3 cellular contexts compared by ENCODE assay signal in the genomic region with DNA sequence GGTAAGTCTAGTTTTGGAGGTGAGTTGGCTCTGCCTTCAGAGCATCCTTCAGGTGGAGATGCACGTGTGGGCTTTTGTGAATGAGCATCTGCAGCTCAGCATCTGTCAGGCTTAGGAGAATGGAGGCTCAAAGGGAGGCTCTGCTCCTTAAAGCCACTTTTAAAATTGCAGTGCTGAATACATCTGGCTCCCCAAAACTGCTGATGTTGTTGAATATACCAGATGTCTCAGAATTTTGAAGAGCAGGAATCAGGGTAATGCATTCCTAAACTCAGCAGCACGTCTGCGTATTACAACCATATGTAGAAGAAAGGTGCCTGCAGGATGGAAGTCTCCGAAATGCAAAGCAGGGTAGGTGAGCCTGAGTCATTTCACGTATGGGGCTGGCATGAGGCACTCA.
TF ChIP-seq lines count a peak whose summit lies in the region.

No MANE protein-coding gene starts in this region.

TF ChIP-seq in HepG2, 621 proteins besides CTCF, POLR2A, EP300 and RAD21:
- TF ChIP-seq CBX2 (IDR thresholded peaks at IDR 0.05; ENCODE audit: low read depth, low read length) = no peak
- TF ChIP-seq CBX2 (CRISPR knock-in tag; IDR thresholded peaks at IDR 0.05; ENCODE audit: low read depth) = no peak
- TF ChIP-seq MAFK (conservative IDR thresholded peaks at IDR 0.05 in 1 of 2, IDR thresholded peaks at IDR 0.05 in 1 of 2; ENCODE audit: low read length in 2 of 2) = peak; percentile 62 to 73; a peak in 3 of 4 replicates
- TF ChIP-seq ZNF382 (CRISPR knock-in tag; IDR thresholded peaks at IDR 0.05; ENCODE audit: borderline replicate concordance) = no peak
- no peak for TF ChIP-seq PHF8 (CRISPR knock-in tag; IDR thresholded peaks at IDR 0.05)
- peak; percentile 59; the same call in 1 of the 2 replicates for TF ChIP-seq MAFF (IDR thresholded peaks at IDR 0.05; ENCODE audit: low read depth, low read length)

TF ChIP-seq in A549, 52 proteins besides CTCF, POLR2A, EP300 and RAD21:
- TF ChIP-seq MAFK (IDR thresholded peaks at IDR 0.05; ENCODE audit: partially characterized antibody) (peak; percentile 71), HES2 (IDR thresholded peaks at IDR 0.05) (no peak)
TF ChIP-seq in A549: peak in this region for 1.

TF ChIP-seq in K562, 482 proteins besides CTCF, POLR2A, EP300 and RAD21:
- peak; percentile 11; the same call in 1 of the 2 replicates for TF ChIP-seq MAFG (tag; conservative IDR thresholded peaks at IDR 0.05)
- TF ChIP-seq RFX7 (CRISPR knock-in tag; IDR thresholded peaks at IDR 0.05) = no peak
